ENCODE assay signal across 8 cellular contexts in genomic region chr12:96606134-96606533, GRCh38.
"Had no signal": no experiment of that assay in that cellular context is flagged by ENCODE, and none has a peak within 500 bp of the region (broad histone marks: within the 10 kb centered on the region; RNA-seq: fewer than 3 reads in every experiment).

No MANE protein-coding gene starts in this region.

- H3K9me3 ChIP-seq: HAP-1 had no signal

- H3K4me3 ChIP-seq: GM23248, GM23338, HAP-1 had no signal

- H2AFZ ChIP-seq: GM23248, GM23338 had no signal

- DNase-seq: GM23248, GOT3, H7, H9, HCEC 1CT, HFFc6 had no signal

- H3K4me1 ChIP-seq: HAP-1 had no signal

- H3K36me3 ChIP-seq: HAP-1 had no signal

- H3K9ac ChIP-seq: GM23248 had no signal

- ATAC-seq: GM23338 had no signal

- H3K27ac ChIP-seq: GM23248 had no signal

- H3K4me2 ChIP-seq: GM23338 had no signal
